8 cellular contexts compared by ENCODE assay signal in genomic region chr1:78333426-78334012, GRCh38.
DNase-seq lines count a peak whose midpoint lies in the region; ATAC-seq and TF ChIP-seq lines count a peak whose summit lies in the region.

No MANE protein-coding gene starts in this region.

- H3K27me3 ChIP-seq in liver (ENCODE audit: control insufficient read depth in 4 of 4, insufficient read depth in 4 of 4, low read length in 3 of 4) = no peaks in the 10 kb centered on the region

- TF ChIP-seq RAD21 in liver (IDR thresholded peaks at IDR 0.05) = peak; percentile 76 to 78

- peak; percentile 81 for ATAC-seq in GM19467 (IDR thresholded peaks at IDR 0.05; ENCODE audit: unreplicated experiment)
- ATAC-seq in HG03469 (IDR thresholded peaks at IDR 0.05; ENCODE audit: unreplicated experiment) = peak; percentile 95

- 8% methylated on average over 5 of the region's 5 CpGs for WGBS in liver

- no peak overlapping the region for H3K9ac ChIP-seq in liver (ENCODE audit: low read depth in 1 of 2, low read length in 2 of 2)

- H3K9me3 ChIP-seq in liver (ENCODE audit: control insufficient read depth in 4 of 4, low read length in 3 of 4) = no peaks in the 10 kb centered on the region

- peaks cover 0 to 3% (median 2%) of the 10 kb centered on the region in 4 donors for H3K4me1 ChIP-seq in liver (ENCODE audit: control insufficient read depth in 4 of 4, insufficient read depth in 4 of 4, low read length in 3 of 4)

- peak; percentile 72 for TF ChIP-seq CTCF in liver (IDR thresholded peaks at IDR 0.05; ENCODE audit: low read depth, low read length, missing input control)

- no peak overlapping the region for H3K27ac ChIP-seq in liver (ENCODE audit: low read depth in 1 of 2, low read length in 2 of 2)

- H3K36me3 ChIP-seq in liver (ENCODE audit: control insufficient read depth in 4 of 4, insufficient read depth in 3 of 4, low read depth in 1 of 4, low read length in 3 of 4) = no peaks in the 10 kb centered on the region

- H3K4me3 ChIP-seq in liver (ENCODE audit: low read depth in 1 of 3, low read length in 3 of 3) = no peak overlapping the region

- DNase-seq in DMS114 treated with DMSO at 0.1 percent for 48 hours (lab: John Stamatoyannopoulos, UW; ENCODE audit: unreplicated experiment) (peak; percentile 33), amniotic epithelial cell (ENCODE audit: low read depth) (peak; percentile 76), germinal center (ENCODE audit: low spot score) (no peak)
- no peak for DNase-seq in stimulated activated CD8-positive, alpha-beta memory T cell treated with anti-CD3 and anti-CD28 coated beads, Interleukin-4, amount 100 ng/mL, for 48 hours
- DNase-seq in NK-92 treated with Interleukin-12 subunit alpha and Interleukin-12 subunit beta, amount 100 ng/mL, for 24 hours (lab: John Stamatoyannopoulos, UW) = no peak

TF ChIP-seq in liver, 16 proteins besides CTCF, POLR2A, EP300 and RAD21:
- TF ChIP-seq SP1 (IDR thresholded peaks at IDR 0.05) = no peak
- TF ChIP-seq MAX (IDR thresholded peaks at IDR 0.05) = no peak
- no peak for TF ChIP-seq EGR1 (IDR thresholded peaks at IDR 0.05; ENCODE audit: low read depth in 2 of 2)
- no peak for TF ChIP-seq NR2F2 (IDR thresholded peaks at IDR 0.05)
- TF ChIP-seq YY1 (IDR thresholded peaks at IDR 0.05) = no peak
- TF ChIP-seq TAF1 (conservative IDR thresholded peaks at IDR 0.05) = no peak
- no peak for TF ChIP-seq ZBTB33 (IDR thresholded peaks at IDR 0.05)
- TF ChIP-seq FOXA1 (IDR thresholded peaks at IDR 0.05) = no peak
- TF ChIP-seq HNF4A (conservative IDR thresholded peaks at IDR 0.05) = no peak
- no peak for TF ChIP-seq GABPA (IDR thresholded peaks at IDR 0.05 in 1 of 2, conservative IDR thresholded peaks at IDR 0.05 in 1 of 2)
- no peak for TF ChIP-seq RXRA (IDR thresholded peaks at IDR 0.05)
- TF ChIP-seq JUND (IDR thresholded peaks at IDR 0.05) = no peak
- TF ChIP-seq REST (IDR thresholded peaks at IDR 0.05) = no peak
- no peak for TF ChIP-seq HNF4G (IDR thresholded peaks at IDR 0.05)
- TF ChIP-seq ATF3 (IDR thresholded peaks at IDR 0.05) = no peak
- no peak for TF ChIP-seq FOXA2 (IDR thresholded peaks at IDR 0.05)

Comparison
In these comparisons a context has a peak if more than half of its experiments do, and no peak if none do; other contexts are left out.
1. DNase-seq: peak in DMS114 treated with DMSO at 0.1 percent for 48 hours (single experiment) and amniotic epithelial cell (single experiment); none in stimulated activated CD8-positive, alpha-beta memory T cell treated with anti-CD3 and anti-CD28 coated beads, Interleukin-4, amount 100 ng/mL, for 48 hours (single experiment), germinal center (single experiment) and NK-92 treated with Interleukin-12 subunit alpha and Interleukin-12 subunit beta, amount 100 ng/mL, for 24 hours (single experiment).